Comparison of ENCODE assay signal across 27 cellular contexts in the genomic region with DNA sequence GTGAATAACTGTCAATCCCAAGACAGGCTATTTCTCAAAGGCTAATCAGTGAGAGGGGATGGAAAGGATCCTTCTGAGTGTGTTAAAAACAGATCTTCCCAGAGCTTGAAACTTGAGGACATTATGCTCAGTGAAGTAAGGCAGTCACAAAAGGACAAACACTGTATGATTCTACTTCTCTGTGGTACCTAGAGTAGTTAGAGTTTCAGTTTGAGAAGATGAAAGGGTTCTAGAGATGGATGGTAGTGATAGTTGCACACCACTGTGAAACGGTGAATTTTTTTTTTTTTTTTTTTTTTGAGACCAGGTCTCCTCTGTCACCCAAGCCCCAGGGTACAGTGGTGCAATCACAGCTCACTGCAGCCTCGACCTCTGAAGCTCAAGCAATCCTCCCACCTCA.
A peak's percentile ranks its signal among the peaks of the same experiment; 100 is the strongest.
DNase-seq lines count a peak whose midpoint lies in the region; ATAC-seq and TF ChIP-seq lines count a peak whose summit lies in the region.
"Had no signal": no experiment of that assay in that cellular context is flagged by ENCODE, and none has a peak within 500 bp of the region (broad histone marks: within the 10 kb centered on the region; RNA-seq: fewer than 3 reads in every experiment).

No MANE protein-coding gene starts in this region.

- POLR2A ChIA-PET in activated CD4-positive, alpha-beta T cell treated with anti-CD3 and anti-CD28 coated beads for 36 hours (lab: Charles Lee), result interaction anchor here (0.7 to 1.1 kb wide), 2 partner anchors 10 to 29 kb away, joined by 6 to 11 read pairs; no protein-coding TSS in a partner anchor

- ATAC-seq in activated CD4-positive, alpha-beta T cell treated with anti-CD3 and anti-CD28 coated beads for 36 hours, result peak; percentile 99
- no peak for ATAC-seq in Right ventricle myocardium superior (ENCODE audit: poor library complexity)
- ATAC-seq: pancreas had no signal

- WGBS in esophagus muscularis mucosa, result 89% methylated on average over 2 of the region's 2 CpGs

- H3K27me3 ChIP-seq in right atrium auricular region (no peaks in the 10 kb centered on the region), esophagus muscularis mucosa (no peaks in the 10 kb centered on the region)
- H3K27me3 ChIP-seq: pancreas, Peyer's patch, tibial artery had no signal

- no peak overlapping the region for H3K4me3 Mint-ChIP-seq in activated CD4-positive, alpha-beta T cell treated with anti-CD3 and anti-CD28 coated beads for 36 hours
- no peak overlapping the region for H3K4me3 Mint-ChIP-seq in activated CD4-positive, alpha-beta T cell treated with anti-CD3 and anti-CD28 coated beads, Interleukin-2, amount 10 ng/mL, durations not matched to agents 24 days and 14 days
- H3K4me3 Mint-ChIP-seq: neural crest cell had no signal

- no peak for DNase-seq in activated CD4-positive, alpha-beta T cell treated with anti-CD3 and anti-CD28 coated beads for 36 hours
- DNase-seq in activated CD4-positive, alpha-beta T cell treated with anti-CD3 and anti-CD28 coated beads, Interleukin-2, amount 10 ng/mL, durations not matched to agents 24 days and 14 days, result no peak
- DNase-seq in right atrium auricular region (ENCODE audit: low spot score), result no peak
- no peak for DNase-seq in Right ventricle myocardium superior
- DNase-seq in esophagus muscularis mucosa (ENCODE audit: extremely low spot score), result no peak
- DNase-seq in AG20443 (ENCODE audit: low spot score), result no peak
- no peak for DNase-seq in hippocampal formation (lab: John Stamatoyannopoulos, UW)
- DNase-seq in NCI-H226, result no peak
- DNase-seq: activated CD4-positive, alpha-beta T cell treated with anti-CD3 and anti-CD28 coated beads for 4 hours; activated naive CD4-positive, alpha-beta T cell treated with anti-CD3 and anti-CD28 coated beads, Interleukin-2, amount 50 U/mL, for 16 hours; caudate nucleus; COR-L47; DMS53; effector memory CD4-positive, alpha-beta T cell; NCI-H1048; NCI-H1694; pancreas; Peyer's patch; retina; stimulated activated CD4-positive, alpha-beta T cell treated with anti-CD3 and anti-CD28 coated beads, Interleukin-2, amount 100 ng/mL, for 24 hours; stimulated activated CD8-positive, alpha-beta memory T cell treated with anti-CD3 and anti-CD28 coated beads, Interleukin-4, amount 100 ng/mL, for 48 hours; tibial artery had no signal

- intact Hi-C loops in activated CD4-positive, alpha-beta T cell treated with anti-CD3 and anti-CD28 coated beads for 36 hours (cut with DNase I, micrococcal nuclease), result no loop called here
- intact Hi-C loops in activated CD4-positive, alpha-beta T cell treated with anti-CD3 and anti-CD28 coated beads, Interleukin-2, amount 10 ng/mL, durations not matched to agents 24 days and 14 days (cut with micrococcal nuclease), result no loop called here
- intact Hi-C loops in Right ventricle myocardium superior (cut with DNase I), result no loop called here
- intact Hi-C loops in esophagus muscularis mucosa (cut with DNase I), result no loop called here

- CTCF ChIA-PET in activated CD4-positive, alpha-beta T cell treated with anti-CD3 and anti-CD28 coated beads for 36 hours (lab: Charles Lee), result interaction anchor here (0.7 to 2.4 kb wide), 8 partner anchors 9 to 136 kb away, joined by 3 to 9 read pairs (median 4); no protein-coding TSS in a partner anchor

- TF ChIP-seq POLR2A in esophagus muscularis mucosa (IDR thresholded peaks at IDR 0.05; ENCODE audit: low read depth), result no peak

- TF ChIP-seq EP300 in esophagus muscularis mucosa (IDR thresholded peaks at IDR 0.05), result no peak

- H3K4me1 ChIP-seq in right atrium auricular region (peaks cover 0 to 51% of the 10 kb centered on the region in 2 donors), esophagus muscularis mucosa (peaks cover 36 to 55% (median 50%) of the 10 kb centered on the region in 4 donors)

- H3K27ac ChIP-seq in right atrium auricular region (peak overlapping the region; percentile 86 to 97), esophagus muscularis mucosa (replicated peaks in 1 of 4) (peak overlapping the region in 3 of 4 donors; percentile 75 to 80 (median 75))
- H3K27ac ChIP-seq: 22Rv1, C4-2B, epithelial cell of prostate, pancreas, Peyer's patch had no signal

- H3K9me3 Mint-ChIP-seq in activated CD4-positive, alpha-beta T cell treated with anti-CD3 and anti-CD28 coated beads for 36 hours (ENCODE audit: low read depth), result no peaks in the 10 kb centered on the region
- no peaks in the 10 kb centered on the region for H3K9me3 Mint-ChIP-seq in activated CD4-positive, alpha-beta T cell treated with anti-CD3 and anti-CD28 coated beads, Interleukin-2, amount 10 ng/mL, durations not matched to agents 24 days and 14 days
- H3K9me3 Mint-ChIP-seq: neural crest cell had no signal

- H3K4me3 ChIP-seq in right atrium auricular region (no peak overlapping the region), esophagus muscularis mucosa (no peak overlapping the region)
- H3K4me3 ChIP-seq: coronary artery, pancreas, Peyer's patch, tibial artery had no signal

- TF ChIP-seq CTCF in right atrium auricular region (IDR thresholded peaks at IDR 0.05), result no peak
- TF ChIP-seq CTCF in esophagus muscularis mucosa (IDR thresholded peaks at IDR 0.05), result no peak

- no peaks in the 10 kb centered on the region for H3K9me3 ChIP-seq in right atrium auricular region
- no peaks in the 10 kb centered on the region for H3K9me3 ChIP-seq in esophagus muscularis mucosa
- H3K9me3 ChIP-seq: pancreas, Peyer's patch, tibial artery had no signal

- H3K4me1 Mint-ChIP-seq in activated CD4-positive, alpha-beta T cell treated with anti-CD3 and anti-CD28 coated beads for 36 hours, result peaks cover 6% of the 10 kb centered on the region
- H3K4me1 Mint-ChIP-seq in activated CD4-positive, alpha-beta T cell treated with anti-CD3 and anti-CD28 coated beads, Interleukin-2, amount 10 ng/mL, durations not matched to agents 24 days and 14 days, result peaks cover 6% of the 10 kb centered on the region

- peaks cover 7% of the 10 kb centered on the region for H3K36me3 ChIP-seq in right atrium auricular region
- peaks cover 0 to 12% (median 9%) of the 10 kb centered on the region in 4 donors for H3K36me3 ChIP-seq in esophagus muscularis mucosa
- H3K36me3 ChIP-seq: pancreas, Peyer's patch had no signal

- H3K36me3 Mint-ChIP-seq in activated CD4-positive, alpha-beta T cell treated with anti-CD3 and anti-CD28 coated beads for 36 hours (ENCODE audit: low read depth), result no peaks in the 10 kb centered on the region
- H3K36me3 Mint-ChIP-seq in activated CD4-positive, alpha-beta T cell treated with anti-CD3 and anti-CD28 coated beads, Interleukin-2, amount 10 ng/mL, durations not matched to agents 24 days and 14 days (ENCODE audit: low read depth), result peaks cover 2% of the 10 kb centered on the region

- H3K27me3 Mint-ChIP-seq in activated CD4-positive, alpha-beta T cell treated with anti-CD3 and anti-CD28 coated beads for 36 hours, result peaks cover 12% of the 10 kb centered on the region
- peaks cover 30% of the 10 kb centered on the region for H3K27me3 Mint-ChIP-seq in activated CD4-positive, alpha-beta T cell treated with anti-CD3 and anti-CD28 coated beads, Interleukin-2, amount 10 ng/mL, durations not matched to agents 24 days and 14 days

- no peak overlapping the region for H3K27ac Mint-ChIP-seq in activated CD4-positive, alpha-beta T cell treated with anti-CD3 and anti-CD28 coated beads for 36 hours
- no peak overlapping the region for H3K27ac Mint-ChIP-seq in activated CD4-positive, alpha-beta T cell treated with anti-CD3 and anti-CD28 coated beads, Interleukin-2, amount 10 ng/mL, durations not matched to agents 24 days and 14 days
